ENCODE assay signal across 16 cellular contexts in genomic region chr6:11667876-11668275, GRCh38.
DNase-seq lines count a peak whose midpoint lies in the region; ATAC-seq and TF ChIP-seq lines count a peak whose summit lies in the region.
"Had no signal": no experiment of that assay in that cellular context is flagged by ENCODE, and none has a peak within 500 bp of the region (broad histone marks: within the 10 kb centered on the region; RNA-seq: fewer than 3 reads in every experiment).

No MANE protein-coding gene starts in this region.

- H3K27me3 Mint-ChIP-seq in CD14-positive monocyte (ENCODE audit: low read depth in 3 of 3): peaks cover 0 to 1% (median 0%) of the 10 kb centered on the region in 3 donors

- peaks cover 0 to 11% (median 3%) of the 10 kb centered on the region in 7 donors for H3K9me3 Mint-ChIP-seq in CD14-positive monocyte

- H3K9me3 ChIP-seq in mucosa of descending colon: no peaks in the 10 kb centered on the region

- peaks cover 4% of the 10 kb centered on the region for H3K4me1 Mint-ChIP-seq in CD14-positive monocyte
- H3K4me1 Mint-ChIP-seq: B cell; CD4-positive, CD25-positive, alpha-beta regulatory T cell; CD8-positive, alpha-beta memory T cell had no signal

- no peak for TF ChIP-seq CTCF in mucosa of descending colon (IDR thresholded peaks at IDR 0.05)
- TF ChIP-seq CTCF in CD14-positive monocyte (IDR thresholded peaks at IDR 0.05): no peak

- ATAC-seq in esophagus mucosa (peak; percentile 56), mucosa of descending colon (no peak)

- H3K4me3 Mint-ChIP-seq in CD14-positive monocyte: no peak overlapping the region
- H3K4me3 Mint-ChIP-seq: B cell; CD4-positive, CD25-positive, alpha-beta regulatory T cell; CD8-positive, alpha-beta memory T cell had no signal

- H3K36me3 ChIP-seq in mucosa of descending colon (ENCODE audit: low read depth): no peaks in the 10 kb centered on the region
- H3K36me3 ChIP-seq: BLaER1 treated with 17β-estradiol and CSF1 and Interleukin-3, amounts not matched to agents 10 nM and 100 nM had no signal

- DNase-seq in ELR (ENCODE audit: low read depth): peak; percentile 53
- DNase-seq in RPMI7951 (ENCODE audit: low read depth): peak; percentile 29
- DNase-seq in mucosa of descending colon: no peak
- no peak for DNase-seq in activated naive CD4-positive, alpha-beta T cell treated with Interleukin-2 at 50 U/mL for 16 hours
- no peak for DNase-seq in NCI-H748 (lab: John Stamatoyannopoulos, UW; ENCODE audit: unreplicated experiment)
- no peak for DNase-seq in CD14-positive monocyte (ENCODE audit: low spot score)
- DNase-seq: CD4-positive, CD25-positive, alpha-beta regulatory T cell; CD8-positive, alpha-beta memory T cell; COR-L47; DMS 273 treated with DMSO at 0.1 percent for 48 hours; DMS53; GM23248; HCEC 1CT had no signal

- H3K4me1 ChIP-seq in mucosa of descending colon (ENCODE audit: low read depth): no peaks in the 10 kb centered on the region

- H3K36me3 Mint-ChIP-seq in CD14-positive monocyte: no peaks in the 10 kb centered on the region
- H3K36me3 Mint-ChIP-seq: CD4-positive, CD25-positive, alpha-beta regulatory T cell; CD8-positive, alpha-beta memory T cell had no signal

- H3K27ac Mint-ChIP-seq in CD14-positive monocyte: no peak overlapping the region
- H3K27ac Mint-ChIP-seq: B cell; CD4-positive, CD25-positive, alpha-beta regulatory T cell; CD8-positive, alpha-beta memory T cell had no signal

- intact Hi-C loops in mucosa of descending colon (cut with DNase I, micrococcal nuclease): no loop called here
- intact Hi-C loops in CD14-positive monocyte (cut with micrococcal nuclease): loop anchor here in 1 of 2 donors (10.0 kb wide), 1 partner anchor 627 kb away; the partner anchor contains the start of gene EDN1

- no peak overlapping the region for H3K4me3 ChIP-seq in mucosa of descending colon
- H3K4me3 ChIP-seq: BLaER1 treated with 17β-estradiol and CSF1 and Interleukin-3, amounts not matched to agents 10 nM and 100 nM; GM23248 had no signal

Comparison
In these comparisons a context has a peak if more than half of its experiments do, and no peak if none do; other contexts are left out.
1. DNase-seq: peak in ELR (single experiment) and RPMI7951 (single experiment); none in mucosa of descending colon (0 of 3), activated naive CD4-positive, alpha-beta T cell treated with Interleukin-2 at 50 U/mL for 16 hours (single experiment), NCI-H748 (single experiment) and CD14-positive monocyte (single experiment).